14 cellular contexts compared by ENCODE assay signal in genomic region chr13:97753942-97754670, GRCh38.
A peak's percentile ranks its signal among the peaks of the same experiment; 100 is the strongest.
DNase-seq lines count a peak whose midpoint lies in the region; TF ChIP-seq lines count a peak whose summit lies in the region.
"Had no signal": no experiment of that assay in that cellular context is flagged by ENCODE, and none has a peak within 500 bp of the region (broad histone marks: within the 10 kb centered on the region; RNA-seq: fewer than 3 reads in every experiment).

No MANE protein-coding gene starts in this region.

- H3K27me3 ChIP-seq in BE2C (no peaks in the 10 kb centered on the region), tibial artery (no peaks in the 10 kb centered on the region)
- H3K27me3 ChIP-seq: ovary, spleen had no signal

- TF ChIP-seq POLR2A in NB4 (IDR thresholded peaks at IDR 0.05; ENCODE audit: extremely low read depth, insufficient read length) (no peak), erythroblast (IDR thresholded peaks at IDR 0.05; ENCODE audit: low read length) (no peak)

- H3K27ac ChIP-seq in tibial artery, result no peak overlapping the region
- H3K27ac ChIP-seq: ovary, spleen had no signal

- H3K4me1 ChIP-seq in BE2C, result no peaks in the 10 kb centered on the region
- peaks cover 0 to 12% (median 0%) of the 10 kb centered on the region in 4 donors for H3K4me1 ChIP-seq in tibial artery
- H3K4me1 ChIP-seq: spleen had no signal

- DNase-seq in BE2C (no peak), ELF-1 (ENCODE audit: low read depth, low spot score) (peak; percentile 5), NB4 (ENCODE audit: low read depth) (peak; percentile 13), erythroblast (lab: John Stamatoyannopoulos, UW) (peak; percentile 11 to 33), GM20000 (ENCODE audit: low spot score) (no peak), hippocampal formation (lab: John Stamatoyannopoulos, UW) (no peak), tibial artery (no peak)
- DNase-seq: activated T-cell treated with anti-CD3 and anti-CD28 coated beads, Interleukin-2, amount 50 U/mL, for 4 hours; cerebellar nuclear complex; head of caudate nucleus; mucosa of descending colon; ovary; spleen; T-helper 17 cell had no signal

- H3K9me3 ChIP-seq in BE2C (no peaks in the 10 kb centered on the region), tibial artery (no peaks in the 10 kb centered on the region)
- H3K9me3 ChIP-seq: mucosa of descending colon, ovary had no signal

- no peaks in the 10 kb centered on the region for H3K36me3 ChIP-seq in BE2C
- no peaks in the 10 kb centered on the region for H3K36me3 ChIP-seq in tibial artery
- H3K36me3 ChIP-seq: ovary, spleen had no signal

- H3K4me3 ChIP-seq in BE2C (ENCODE audit: low read depth, low read length) (no peak overlapping the region), NB4 (ENCODE audit: low read depth, low read length) (no peak overlapping the region), tibial artery (no peak overlapping the region)
- H3K4me3 ChIP-seq: mucosa of descending colon, ovary, spleen had no signal

- TF ChIP-seq CTCF in BE2C (IDR thresholded peaks at IDR 0.05; ENCODE audit: low read depth, low read length) (peak; percentile 41), NB4 (IDR thresholded peaks at IDR 0.05; ENCODE audit: low read depth, low read length) (peak; percentile 29), GM20000 (IDR thresholded peaks at IDR 0.05; ENCODE audit: extremely low read depth, missing control alignments) (no peak), tibial artery (IDR thresholded peaks at IDR 0.05) (no peak)

- intact Hi-C loops in tibial artery (cut with DNase I; ENCODE audit: low total_unique reads), result no loop called here

Comparison
In these comparisons a context has a peak if more than half of its experiments do, and no peak if none do; other contexts are left out.
1. DNase-seq: peak in ELF-1 (single experiment), NB4 (single experiment) and erythroblast (2 of 2); none in BE2C (single experiment), GM20000 (single experiment), hippocampal formation (0 of 2) and tibial artery (0 of 2).
2. CTCF ChIP-seq: peak in BE2C (single experiment) and NB4 (single experiment); none in GM20000 (single experiment) and tibial artery (0 of 2).